Comparison of ENCODE assay signal across 12 cellular contexts in genomic region chr20:46253391-46253790, GRCh38. TPM values are rescaled to one million over a fixed set of nuclear protein-coding genes. Genes with fewer than 3 reads are reported as not detected.
DNase-seq lines count a peak whose midpoint lies in the region; ATAC-seq, FAIRE-seq and TF ChIP-seq lines count a peak whose summit lies in the region.
"Had no signal": no experiment of that assay in that cellular context is flagged by ENCODE, and none has a peak within 500 bp of the region (broad histone marks: within the 10 kb centered on the region; RNA-seq: fewer than 3 reads in every experiment).

No MANE protein-coding gene starts in this region.

- FAIRE-seq in GM19239 (lab: Jason Lieb, UNC) (no peak), GM12891 (lab: Jason Lieb, UNC) (no peak)
- FAIRE-seq: endothelial cell of umbilical vein had no signal

- no peak for DNase-seq in Right ventricle myocardium inferior (ENCODE audit: missing footprints)
- DNase-seq in cardiac septum (ENCODE audit: low spot score): no peak
- DNase-seq in RPMI7951 (ENCODE audit: low read depth): peak; percentile 23
- peak in 41 of 42 donors; percentile 23 to 82 (median 58) for DNase-seq in head of caudate nucleus
- no peak for DNase-seq in GM19239 (ENCODE audit: insufficient read length, low spot score)
- DNase-seq in GM12891 (ENCODE audit: insufficient read length, low spot score): no peak
- DNase-seq in ureter (ENCODE audit: low spot score): no peak
- DNase-seq: DMS79 treated with DMSO at 0.1 percent for 48 hours; NCI-H1048; stimulated activated naive CD8-positive, alpha-beta T cell treated with anti-CD3 and anti-CD28 coated beads, Interleukin-15, Interleukin-2, amounts not matched to agents 100 U/mL and 50 U/mL, for 24 hours had no signal

- TF ChIP-seq POLR2A in GM12891 (IDR thresholded peaks at IDR 0.05; ENCODE audit: low read depth, low read length): no peak

- intact Hi-C loops in Right ventricle myocardium inferior (cut with DNase I) (no loop called here), cardiac septum (cut with DNase I) (no loop called here), head of caudate nucleus (cut with DNase I) (no loop called here)

- ATAC-seq in Right ventricle myocardium inferior (peak; percentile 47), HG03280 (IDR thresholded peaks at IDR 0.05; ENCODE audit: unreplicated experiment) (no peak)
- ATAC-seq: stimulated activated naive CD8-positive, alpha-beta T cell treated with anti-CD3 and anti-CD28 coated beads, Interleukin-15, Interleukin-2, amounts not matched to agents 100 U/mL and 50 U/mL, for 24 hours had no signal

TF ChIP-seq in GM12891, 5 proteins besides CTCF, POLR2A, EP300 and RAD21:
- no peak for TF ChIP-seq SPI1 (IDR thresholded peaks at IDR 0.05; ENCODE audit: low read depth, low read length)
- no peak for TF ChIP-seq TAF1 (IDR thresholded peaks at IDR 0.05; ENCODE audit: low read depth, low read length)
- TF ChIP-seq POU2F2 (IDR thresholded peaks at IDR 0.05; ENCODE audit: low read depth, low read length): no peak
- TF ChIP-seq POLR2AphosphoS5 (IDR thresholded peaks at IDR 0.05; ENCODE audit: low read depth, low read length): no peak
- no peak for TF ChIP-seq PAX5 (IDR thresholded peaks at IDR 0.05; ENCODE audit: insufficient read depth, low read length, severe bottlenecking)

RNA-seq across cellular contexts. Expression of gene CDH22, which starts 54.9 kb away (rescaled TPM):
- total RNA-seq in Right ventricle myocardium inferior (5.2 TPM), cardiac septum (0.83 TPM), ureter (0.23 TPM)
- not detected in 2 replicates for total RNA-seq in RPMI7951 (2014; rRNA removed; shearing (Covaris generic))
- 0.12 TPM for polyA plus RNA-seq in GM12891 (2012; ENCODE audit: low read depth, missing spikeins)
- total RNA-seq: endothelial cell of umbilical vein had no signal
- polyA plus RNA-seq: endothelial cell of umbilical vein had no signal

Comparison
In these comparisons a context has a peak if more than half of its experiments do, and no peak if none do; other contexts are left out.
1. DNase-seq: peak in RPMI7951 (single experiment) and head of caudate nucleus (41 of 42); none in Right ventricle myocardium inferior (single experiment), cardiac septum (single experiment), GM19239 (single experiment), GM12891 (single experiment) and ureter (single experiment).